Comparison of ENCODE assay signal across 11 cellular contexts in the genomic region with DNA sequence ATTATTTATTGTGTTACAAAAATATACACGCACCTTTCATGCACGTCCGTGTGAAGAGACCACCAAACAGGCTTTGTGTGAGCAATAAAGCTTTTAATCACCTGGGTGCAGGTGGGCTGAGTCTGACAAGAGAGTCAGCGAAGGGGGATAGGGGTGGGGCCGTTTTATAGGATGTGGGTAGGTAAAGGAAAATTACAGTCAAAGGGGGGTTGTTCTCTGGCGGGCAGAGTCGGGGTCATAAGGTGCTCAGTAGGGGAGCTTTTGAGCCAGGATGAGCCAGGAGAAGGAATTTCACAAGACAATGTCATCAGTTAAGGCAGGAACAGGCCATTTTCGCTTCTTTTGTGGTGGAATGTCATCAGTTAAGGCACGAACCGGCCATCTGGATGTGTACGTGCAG. TPM values are rescaled to one million over a fixed set of nuclear protein-coding genes. Genes with fewer than 3 reads are reported as not detected.
DNase-seq lines count a peak whose midpoint lies in the region; FAIRE-seq and TF ChIP-seq lines count a peak whose summit lies in the region.
"Not testable (repeated sequence)": the region's sequence is repeated elsewhere in the genome, so short reads cannot be mapped to it uniquely, and the experiment has no call there.
"Had no signal": no experiment of that assay in that cellular context is flagged by ENCODE, and none has a peak within 500 bp of the region (broad histone marks: within the 10 kb centered on the region; RNA-seq: fewer than 3 reads in every experiment).

No MANE protein-coding gene starts in this region.

- peak; percentile 53 for DNase-seq in ELF-1 (ENCODE audit: low read depth, low spot score)
- not testable (repeated sequence) for DNase-seq in NB4 (ENCODE audit: low read depth); activated CD4-positive, alpha-beta T cell treated with anti-CD3 and anti-CD28 coated beads, Interleukin-2, amount 10 ng/mL, durations not matched to agents 24 days and 14 days; activated naive CD8-positive, alpha-beta T cell treated with anti-CD3 and anti-CD28 coated beads for 36 hours; H1 (ENCODE audit: low read depth in 1 of 2, low spot score in 2 of 2); neural crest cell (ENCODE audit: low read depth, low spot score); type B pancreatic cell (ENCODE audit: extremely low spot score, unreplicated experiment)

- not testable (repeated sequence) for H3K79me1 ChIP-seq in H1 (ENCODE audit: low read depth, low read length)

- not testable (repeated sequence) for H3K4ac ChIP-seq in H1 (replicated peaks; ENCODE audit: insufficient read length, low read depth, low read length)

- H3K36me3 Mint-ChIP-seq in activated CD4-positive, alpha-beta T cell treated with anti-CD3 and anti-CD28 coated beads, Interleukin-2, amount 10 ng/mL, durations not matched to agents 24 days and 14 days (ENCODE audit: low read depth), result peaks cover 37% of the 10 kb centered on the region
- H3K36me3 Mint-ChIP-seq in activated naive CD8-positive, alpha-beta T cell treated with anti-CD3 and anti-CD28 coated beads for 36 hours, result peaks cover 72% of the 10 kb centered on the region
- peaks cover 22% of the 10 kb centered on the region for H3K36me3 Mint-ChIP-seq in neural crest cell (ENCODE audit: low read depth)
- H3K36me3 Mint-ChIP-seq in type B pancreatic cell, result peaks cover 26% of the 10 kb centered on the region

- H4K8ac ChIP-seq in H1 (ENCODE audit: extremely low read depth, insufficient read depth, low read length), result not testable (repeated sequence)

- H3K4me3 ChIP-seq in NB4 (ENCODE audit: low read depth, low read length) (peak overlapping the region; percentile 25), H1 (ENCODE audit: extremely low read depth in 1 of 4, insufficient read depth in 2 of 4, low read depth in 3 of 4, low read length in 4 of 4) (peak overlapping the region; percentile 43 to 67 (median 50); a peak in 7 of 8 replicates), iPS-18c (ENCODE audit: insufficient read depth, low read depth, low read length) (peak overlapping the region; percentile 45)

- not testable (repeated sequence) for H4K91ac ChIP-seq in H1 (replicated peaks; ENCODE audit: insufficient read length, low read length)

- not testable (repeated sequence) for H2AK5ac ChIP-seq in H1 (ENCODE audit: low read depth, low read length)

- not testable (repeated sequence) for H3K27ac ChIP-seq in H1 (ENCODE audit: low read depth, low read length)

- H4K5ac ChIP-seq in H1 (ENCODE audit: insufficient read length, low read depth, low read length), result not testable (repeated sequence)

- not testable (repeated sequence) for H3K18ac ChIP-seq in H1 (ENCODE audit: extremely low read depth, low read length)

- not testable (repeated sequence) for H4K20me1 ChIP-seq in H1 (replicated peaks in 1 of 2; ENCODE audit: control insufficient read depth in 1 of 2, insufficient read depth in 2 of 2, low read length in 2 of 2)

- H3K9me3 Mint-ChIP-seq in activated CD4-positive, alpha-beta T cell treated with anti-CD3 and anti-CD28 coated beads, Interleukin-2, amount 10 ng/mL, durations not matched to agents 24 days and 14 days, result peaks cover 37% of the 10 kb centered on the region
- H3K9me3 Mint-ChIP-seq in activated naive CD8-positive, alpha-beta T cell treated with anti-CD3 and anti-CD28 coated beads for 36 hours, result peaks cover 46% of the 10 kb centered on the region
- not testable (repeated sequence) for H3K9me3 Mint-ChIP-seq in neural crest cell
- H3K9me3 Mint-ChIP-seq in type B pancreatic cell, result peaks cover 14% of the 10 kb centered on the region

- POLR2A ChIA-PET in H1 (lab: Charles Lee; ENCODE audit: partially characterized antibody), result interaction anchor here (0.7 to 2.1 kb wide), 9 partner anchors 11 to 85 kb away, joined by 3 to 6 read pairs (median 4); no protein-coding TSS in a partner anchor

- TF ChIP-seq CTCF in NB4 (IDR thresholded peaks at IDR 0.05; ENCODE audit: low read depth, low read length); H1 (IDR thresholded peaks at IDR 0.05; ENCODE audit: control extremely low read depth in 1 of 3, insufficient read depth in 1 of 3, low read depth in 1 of 3, low read length in 3 of 3); neural crest cell (conservative IDR thresholded peaks at IDR 0.05); type B pancreatic cell (conservative IDR thresholded peaks at IDR 0.05): not testable (repeated sequence)

- WGBS in H1 (ENCODE audit: extremely low coverage in 1 of 2, insufficient coverage in 1 of 2, insufficient read length in 1 of 2, insufficient replicate concordance in 2 of 2, low coverage in 1 of 2, low lambda C conversion rate in 2 of 2, missing lambda C conversion rate in 1 of 2), 2 experiments, result 39% methylated on average over 11 of the region's 11 CpGs; no CpG with 5 or more reads in 1 of the 2 experiments

- not testable (repeated sequence) for H3K23ac ChIP-seq in H1 (ENCODE audit: insufficient read length)

- CTCF ChIA-PET in H1 (lab: Charles Lee; ENCODE audit: partially characterized antibody), result not testable (repeated sequence)

- H3K27me3 Mint-ChIP-seq in activated CD4-positive, alpha-beta T cell treated with anti-CD3 and anti-CD28 coated beads, Interleukin-2, amount 10 ng/mL, durations not matched to agents 24 days and 14 days, result not testable (repeated sequence)
- H3K27me3 Mint-ChIP-seq in activated naive CD8-positive, alpha-beta T cell treated with anti-CD3 and anti-CD28 coated beads for 36 hours, result peaks cover 27% of the 10 kb centered on the region
- H3K27me3 Mint-ChIP-seq in neural crest cell (ENCODE audit: low read depth) (peaks cover 54% of the 10 kb centered on the region), type B pancreatic cell (peaks cover 48% of the 10 kb centered on the region)

- H2BK120ac ChIP-seq in H1 (replicated peaks; ENCODE audit: low read depth, low read length), result not testable (repeated sequence)

- H3K9me3 ChIP-seq in H1 (ENCODE audit: insufficient read depth in 2 of 2, low read depth in 1 of 2, low read length in 1 of 2), result peaks cover 3 to 15% of the 10 kb centered on the region in 2 experiments; a peak in 1 of 4 replicates
- not testable (repeated sequence) for H3K9me3 ChIP-seq in iPS-18c (ENCODE audit: control insufficient read depth, insufficient read depth, low read length)

- H3K4me1 Mint-ChIP-seq in activated CD4-positive, alpha-beta T cell treated with anti-CD3 and anti-CD28 coated beads, Interleukin-2, amount 10 ng/mL, durations not matched to agents 24 days and 14 days, result peaks cover 26% of the 10 kb centered on the region
- H3K4me1 Mint-ChIP-seq in activated naive CD8-positive, alpha-beta T cell treated with anti-CD3 and anti-CD28 coated beads for 36 hours, result peaks cover 22% of the 10 kb centered on the region
- peaks cover 26% of the 10 kb centered on the region for H3K4me1 Mint-ChIP-seq in neural crest cell
- H3K4me1 Mint-ChIP-seq in type B pancreatic cell (ENCODE audit: unreplicated experiment), result not testable (repeated sequence)

- not testable (repeated sequence) for H2BK12ac ChIP-seq in H1 (ENCODE audit: low read depth, low read length)

- not testable (repeated sequence) for H3K27ac Mint-ChIP-seq in activated CD4-positive, alpha-beta T cell treated with anti-CD3 and anti-CD28 coated beads, Interleukin-2, amount 10 ng/mL, durations not matched to agents 24 days and 14 days; neural crest cell (ENCODE audit: unreplicated experiment); type B pancreatic cell
- peak overlapping the region; percentile 23 for H3K27ac Mint-ChIP-seq in activated naive CD8-positive, alpha-beta T cell treated with anti-CD3 and anti-CD28 coated beads for 36 hours

- H2BK15ac ChIP-seq in H1 (ENCODE audit: low read length), result not testable (repeated sequence)

- peak overlapping the region; percentile 20 to 47; a peak in 3 of 4 replicates for H3K4me2 ChIP-seq in H1 (ENCODE audit: insufficient read depth in 1 of 2, low read depth in 2 of 2, low read length in 2 of 2)

- not testable (repeated sequence) for FAIRE-seq in H1 (lab: Jason Lieb, UNC)

- TF ChIP-seq RAD21 in H1 (IDR thresholded peaks at IDR 0.05 in 1 of 2, conservative IDR thresholded peaks at IDR 0.05 in 1 of 2; ENCODE audit: low read depth in 2 of 2, low read length in 2 of 2), result not testable (repeated sequence)

- not testable (repeated sequence) for H3K56ac ChIP-seq in H1 (replicated peaks; ENCODE audit: insufficient read length, low read depth, low read length)

- TF ChIP-seq EP300 in H1 (IDR thresholded peaks at IDR 0.05; ENCODE audit: borderline replicate concordance in 1 of 2, low read depth in 2 of 2, low read length in 2 of 2), result not testable (repeated sequence)

- not testable (repeated sequence) for H2BK20ac ChIP-seq in H1 (ENCODE audit: low read length)

- H3K36me3 ChIP-seq in H1 (ENCODE audit: control insufficient read depth in 2 of 4, insufficient read depth in 4 of 4, low read length in 3 of 4), result not testable (repeated sequence)

- not testable (repeated sequence) for H3K9ac ChIP-seq in H1 (replicated peaks in 1 of 4; ENCODE audit: extremely low read depth in 1 of 4, low read depth in 3 of 4, low read length in 3 of 4)

- not testable (repeated sequence) for H2BK5ac ChIP-seq in H1 (ENCODE audit: low read depth, low read length)

- H3K4me1 ChIP-seq in H1 (replicated peaks in 1 of 4; ENCODE audit: control insufficient read depth in 3 of 4, insufficient read depth in 4 of 4, low read length in 3 of 4), result not testable (repeated sequence)

- H2AFZ ChIP-seq in H1 (ENCODE audit: low read length), result not testable (repeated sequence)

- not testable (repeated sequence) for H3K79me2 ChIP-seq in H1 (ENCODE audit: control insufficient read depth in 1 of 2, insufficient read depth in 2 of 2, low read length in 2 of 2)

- intact Hi-C loops in activated CD4-positive, alpha-beta T cell treated with anti-CD3 and anti-CD28 coated beads, Interleukin-2, amount 10 ng/mL, durations not matched to agents 24 days and 14 days (cut with micrococcal nuclease), result not testable (repeated sequence)

- not testable (repeated sequence) for TF ChIP-seq POLR2A in NB4 (IDR thresholded peaks at IDR 0.05; ENCODE audit: extremely low read depth, insufficient read length); H1 (IDR thresholded peaks at IDR 0.05; ENCODE audit: control extremely low read depth in 1 of 2, low read depth in 2 of 2, low read length in 2 of 2)

- not testable (repeated sequence) for H3K14ac ChIP-seq in H1 (ENCODE audit: insufficient read length)

- H3K23me2 ChIP-seq in H1 (ENCODE audit: low read depth, low read length), result not testable (repeated sequence)

- peak overlapping the region; percentile 62 for H3K4me3 Mint-ChIP-seq in activated CD4-positive, alpha-beta T cell treated with anti-CD3 and anti-CD28 coated beads, Interleukin-2, amount 10 ng/mL, durations not matched to agents 24 days and 14 days
- peak overlapping the region; percentile 78 for H3K4me3 Mint-ChIP-seq in activated naive CD8-positive, alpha-beta T cell treated with anti-CD3 and anti-CD28 coated beads for 36 hours
- H3K4me3 Mint-ChIP-seq in neural crest cell, result peak overlapping the region; percentile 31
- H3K4me3 Mint-ChIP-seq in type B pancreatic cell, result peak overlapping the region; percentile 78

- peaks cover 0 to 13% (median 5%) of the 10 kb centered on the region in 4 experiments; a peak in 5 of 7 replicates for H3K27me3 ChIP-seq in H1 (replicated peaks in 1 of 4; ENCODE audit: control insufficient read depth in 3 of 4, extremely low read depth in 1 of 4, insufficient read depth in 3 of 4, low read length in 3 of 4)

RNA-seq across cellular contexts. Expression of a gene that starts 31.3 kb away (rescaled TPM):
- total RNA-seq in activated CD4-positive, alpha-beta T cell treated with anti-CD3 and anti-CD28 coated beads, Interleukin-2, amount 10 ng/mL, durations not matched to agents 24 days and 14 days, result 0.17 and 0.42 TPM in 2 replicates
- total RNA-seq in activated naive CD8-positive, alpha-beta T cell treated with anti-CD3 and anti-CD28 coated beads for 36 hours, result not detected
- total RNA-seq in H1 (2021; fragmentation: NEBNext Ultra II Directional; extraction: Animal tissue kit (Norgen Biotek cat#: 25700)), result 0.26 TPM in 1 of 2 replicates, not detected in the other
- polyA plus RNA-seq in H1 (2011; rRNA removed), result 0.18 and 0.42 TPM in 2 replicates
- polyA plus RNA-seq in H1 (2011; cell fraction: cytosol; rRNA removed), result 0.31 TPM
- polyA plus RNA-seq in H1 (2011; cell fraction: nucleus; rRNA removed), result 0.98 TPM
- 0.50 to 1.2 TPM (median 0.53 TPM) in 4 replicates for polyA plus RNA-seq in H1 (2012, experiment 1 of 2)
- polyA plus RNA-seq in H1 (2012, experiment 2 of 2), result not detected
- polyA plus RNA-seq in H1 (2013, experiment 1 of 2), result 0.18 TPM
- polyA plus RNA-seq in H1 (2013, experiment 2 of 2), result 0.11 TPM
- polyA minus RNA-seq in H1 (2011; rRNA and poly(A)+ RNA removed), result 0.22 and 0.66 TPM in 2 replicates
- polyA minus RNA-seq in H1 (2011; cell fraction: cytosol; rRNA and poly(A)+ RNA removed), result not detected
- 0.40 TPM for polyA minus RNA-seq in H1 (2011; cell fraction: nucleus; rRNA and poly(A)+ RNA removed)
- 0.33 and 0.39 TPM in 2 replicates for total RNA-seq in neural crest cell
- total RNA-seq in type B pancreatic cell (ENCODE audit: low replicate concordance), result 0.22 and 0.93 TPM in 2 replicates

RNA-seq across cellular contexts. Expression of a gene that starts 40.6 kb away (rescaled TPM):
- 14.2 and 17.9 TPM in 2 replicates for total RNA-seq in activated CD4-positive, alpha-beta T cell treated with anti-CD3 and anti-CD28 coated beads, Interleukin-2, amount 10 ng/mL, durations not matched to agents 24 days and 14 days
- total RNA-seq in activated naive CD8-positive, alpha-beta T cell treated with anti-CD3 and anti-CD28 coated beads for 36 hours, result 10 to 100 TPM; 19.9 to 20.8 TPM
- total RNA-seq in H1 (2021; fragmentation: NEBNext Ultra II Directional; extraction: Animal tissue kit (Norgen Biotek cat#: 25700)), result 2.5 TPM in 2 replicates
- 0.62 and 0.71 TPM in 2 replicates for polyA plus RNA-seq in H1 (2011; rRNA removed)
- 1.1 TPM for polyA plus RNA-seq in H1 (2011; cell fraction: cytosol; rRNA removed)
- 1.5 TPM for polyA plus RNA-seq in H1 (2011; cell fraction: nucleus; rRNA removed)
- 0.96 to 1.4 TPM (median 1.2 TPM) in 4 replicates for polyA plus RNA-seq in H1 (2012, experiment 1 of 2)
- polyA plus RNA-seq in H1 (2012, experiment 2 of 2), result 0.41 TPM
- 1.1 TPM for polyA plus RNA-seq in H1 (2013, experiment 1 of 2)
- 0.72 TPM for polyA plus RNA-seq in H1 (2013, experiment 2 of 2)
- 0.91 and 2.9 TPM in 2 replicates for polyA minus RNA-seq in H1 (2011; rRNA and poly(A)+ RNA removed)
- polyA minus RNA-seq in H1 (2011; cell fraction: cytosol; rRNA and poly(A)+ RNA removed), result 0.59 TPM
- polyA minus RNA-seq in H1 (2011; cell fraction: nucleus; rRNA and poly(A)+ RNA removed), result 0.50 TPM
- total RNA-seq in neural crest cell (47.2 and 48.1 TPM in 2 replicates), type B pancreatic cell (ENCODE audit: low replicate concordance) (35.6 and 65.4 TPM in 2 replicates)

RNA-seq across cellular contexts. Expression of a gene that starts 56.2 kb away (rescaled TPM):
- total RNA-seq in activated CD4-positive, alpha-beta T cell treated with anti-CD3 and anti-CD28 coated beads, Interleukin-2, amount 10 ng/mL, durations not matched to agents 24 days and 14 days, result 21.7 and 23.2 TPM in 2 replicates
- total RNA-seq in activated naive CD8-positive, alpha-beta T cell treated with anti-CD3 and anti-CD28 coated beads for 36 hours, result 10 to 100 TPM; 21.7 to 24.0 TPM
- total RNA-seq in H1 (2021; fragmentation: NEBNext Ultra II Directional; extraction: Animal tissue kit (Norgen Biotek cat#: 25700)), result 29.4 and 31.5 TPM in 2 replicates
- 15.9 and 20.5 TPM in 2 replicates for polyA plus RNA-seq in H1 (2011; rRNA removed)
- polyA plus RNA-seq in H1 (2011; cell fraction: cytosol; rRNA removed), result 17.2 TPM
- 41.2 TPM for polyA plus RNA-seq in H1 (2011; cell fraction: nucleus; rRNA removed)
- 20.1 to 26.0 TPM (median 24.4 TPM) in 4 replicates for polyA plus RNA-seq in H1 (2012, experiment 1 of 2)
- polyA plus RNA-seq in H1 (2012, experiment 2 of 2), result 16.8 TPM
- polyA plus RNA-seq in H1 (2013, experiment 1 of 2), result 15.7 TPM
- polyA plus RNA-seq in H1 (2013, experiment 2 of 2), result 14.9 TPM
- 22.0 and 25.7 TPM in 2 replicates for polyA minus RNA-seq in H1 (2011; rRNA and poly(A)+ RNA removed)
- 18.3 TPM for polyA minus RNA-seq in H1 (2011; cell fraction: cytosol; rRNA and poly(A)+ RNA removed)
- polyA minus RNA-seq in H1 (2011; cell fraction: nucleus; rRNA and poly(A)+ RNA removed), result 27.8 TPM
- total RNA-seq in neural crest cell (19.9 and 20.4 TPM in 2 replicates), type B pancreatic cell (ENCODE audit: low replicate concordance) (37.9 and 74.9 TPM in 2 replicates)

RNA-seq across cellular contexts. Expression of a gene that starts 59.5 kb away (rescaled TPM):
- not detected in 2 replicates for total RNA-seq in activated CD4-positive, alpha-beta T cell treated with anti-CD3 and anti-CD28 coated beads, Interleukin-2, amount 10 ng/mL, durations not matched to agents 24 days and 14 days
- total RNA-seq in activated naive CD8-positive, alpha-beta T cell treated with anti-CD3 and anti-CD28 coated beads for 36 hours, result not detected
- total RNA-seq in H1 (2021; fragmentation: NEBNext Ultra II Directional; extraction: Animal tissue kit (Norgen Biotek cat#: 25700)), result 0.91 and 0.96 TPM in 2 replicates
- 0.75 and 1.2 TPM in 2 replicates for polyA plus RNA-seq in H1 (2011; rRNA removed)
- polyA plus RNA-seq in H1 (2011; cell fraction: cytosol; rRNA removed), result 1.1 TPM
- polyA plus RNA-seq in H1 (2011; cell fraction: nucleus; rRNA removed), result 0.87 TPM
- polyA plus RNA-seq in H1 (2012, experiment 1 of 2), result 0.95 to 1.8 TPM (median 1.5 TPM) in 4 replicates
- polyA plus RNA-seq in H1 (2012, experiment 2 of 2), result 0.51 TPM
- 0.67 TPM for polyA plus RNA-seq in H1 (2013, experiment 1 of 2)
- polyA plus RNA-seq in H1 (2013, experiment 2 of 2), result 0.88 TPM
- polyA minus RNA-seq in H1 (2011; rRNA and poly(A)+ RNA removed), result 1.1 and 1.7 TPM in 2 replicates
- 0.59 TPM for polyA minus RNA-seq in H1 (2011; cell fraction: cytosol; rRNA and poly(A)+ RNA removed)
- 0.20 TPM for polyA minus RNA-seq in H1 (2011; cell fraction: nucleus; rRNA and poly(A)+ RNA removed)
- total RNA-seq in neural crest cell (not detected in 2 replicates), type B pancreatic cell (ENCODE audit: low replicate concordance) (0.98 TPM in 1 of 2 replicates, not detected in the other)
- total RNA-seq: astrocyte, heart left ventricle, skeletal muscle tissue had no signal
- polyA plus RNA-seq: heart left ventricle had no signal
